1 cellular context compared by ENCODE assay signal in the genomic region with DNA sequence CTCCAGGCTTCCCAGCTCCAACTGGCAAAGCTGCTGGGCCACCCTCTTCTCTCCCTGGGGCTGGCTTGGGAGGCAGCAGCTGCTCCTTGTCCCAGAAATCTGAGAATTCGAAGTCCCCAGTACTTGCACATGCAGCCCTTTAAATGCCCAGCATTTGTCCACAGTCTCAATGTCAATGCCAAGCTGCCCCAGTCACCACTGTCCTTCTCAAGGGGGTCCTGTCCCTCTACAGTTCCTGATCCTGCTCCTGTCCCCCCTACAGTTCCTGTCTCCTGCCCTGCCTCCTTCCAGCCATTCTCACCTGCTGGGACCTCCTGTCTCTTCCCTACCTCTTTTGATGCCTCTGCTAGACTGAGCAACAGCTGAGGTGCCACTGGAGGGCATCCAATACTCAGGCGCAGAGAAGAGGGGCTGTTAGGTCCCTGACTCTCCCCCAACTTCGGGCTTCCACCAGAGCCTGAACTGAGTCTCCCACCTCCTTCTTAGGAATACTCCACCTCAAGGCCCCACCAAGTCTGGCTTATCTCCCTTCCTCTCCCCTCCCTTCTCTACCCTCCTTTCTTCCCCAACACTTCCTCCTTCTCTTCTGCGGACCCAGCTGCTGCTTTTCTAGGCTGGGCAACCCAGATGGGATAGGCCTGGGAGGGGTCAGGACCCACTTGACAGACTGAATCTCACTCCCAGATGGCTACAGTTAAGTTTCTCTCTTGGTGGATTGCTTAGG.
TF ChIP-seq lines count a peak whose summit lies in the region.

No MANE protein-coding gene starts in this region.

TF ChIP-seq in endothelial cell of umbilical vein, 7 proteins besides CTCF, POLR2A, EP300 and RAD21:
- TF ChIP-seq JUN (IDR thresholded peaks at IDR 0.05; ENCODE audit: borderline replicate concordance, insufficient read depth, insufficient read length, low read depth) (no peak), GATA2 (IDR thresholded peaks at IDR 0.05; ENCODE audit: insufficient read depth, insufficient read length, low read depth, low read length) (no peak), POLR2AphosphoS5 (IDR thresholded peaks at IDR 0.05; ENCODE audit: insufficient read depth, low read depth, low read length) (no peak), MYC (IDR thresholded peaks at IDR 0.05; ENCODE audit: low read depth, low read length) (no peak), EZH2 (IDR thresholded peaks at IDR 0.05; ENCODE audit: borderline replicate concordance, low read depth, low read length, severe bottlenecking) (no peak), MAX (IDR thresholded peaks at IDR 0.05; ENCODE audit: insufficient read depth, insufficient read length) (no peak), FOS (IDR thresholded peaks at IDR 0.05; ENCODE audit: borderline replicate concordance, insufficient read depth, low read length) (no peak)
